In the genomic region with DNA sequence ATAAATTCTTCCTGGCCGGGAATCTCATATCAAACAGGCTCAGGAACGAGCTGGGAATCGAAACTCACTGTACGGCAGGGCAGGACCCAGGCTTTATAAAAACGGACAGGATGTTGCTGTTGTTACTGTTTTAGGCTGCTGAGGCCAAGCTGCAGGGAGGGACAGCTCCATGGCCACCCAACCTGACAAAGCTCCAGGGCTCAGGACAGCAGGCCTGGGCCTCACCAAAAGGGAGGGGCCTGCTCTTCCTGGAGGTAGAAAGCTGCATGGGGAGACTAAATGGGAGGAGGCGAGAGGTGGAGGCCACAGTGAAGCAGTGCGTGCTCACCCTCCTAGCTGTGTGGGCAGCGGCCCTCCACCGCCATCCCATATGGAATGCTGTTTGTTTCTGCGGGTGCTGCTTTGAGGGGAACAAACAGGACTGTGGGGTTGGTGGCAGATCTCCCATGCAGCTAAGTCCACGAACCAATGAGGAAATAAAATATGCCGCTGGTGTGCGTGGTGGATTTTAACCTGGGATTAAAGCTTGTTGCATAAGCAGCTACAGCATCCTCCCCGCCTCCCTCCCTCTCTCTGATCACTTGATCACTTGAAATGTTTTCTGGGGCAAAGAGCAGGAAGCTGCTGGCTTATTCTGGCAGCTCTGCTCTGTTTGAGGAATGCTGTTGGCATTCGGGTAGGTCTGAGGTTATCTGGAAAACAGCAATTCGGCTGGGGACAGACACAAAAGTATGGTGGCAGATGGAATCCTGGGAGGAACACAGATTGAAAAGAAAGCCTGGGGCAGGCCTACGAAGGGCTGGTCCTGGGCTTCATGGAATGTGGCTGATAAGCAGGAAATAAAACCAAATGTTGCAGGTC, we compare ENCODE assay signal across 1 cellular context.
TF ChIP-seq lines count a peak whose summit lies in the region.

No MANE protein-coding gene starts in this region.

TF ChIP-seq in K562, 482 proteins besides CTCF, POLR2A, EP300 and RAD21 (continued from another document and continues in another):
- TF ChIP-seq ELK3 (CRISPR knock-in tag; IDR thresholded peaks at IDR 0.05) (no peak), ZNF780A (CRISPR knock-in tag; IDR thresholded peaks at IDR 0.05) (no peak), SNAPC5 (CRISPR knock-in tag; IDR thresholded peaks at IDR 0.05) (no peak), ELK1 (CRISPR knock-in tag; IDR thresholded peaks at IDR 0.05) (no peak), BRD4 (IDR thresholded peaks at IDR 0.05) (peak; percentile 95), WHSC1 (IDR thresholded peaks at IDR 0.05; ENCODE audit: low read length) (no peak), ILK (tag; IDR thresholded peaks at IDR 0.05; ENCODE audit: borderline replicate concordance, low read depth) (no peak), SMAD4 (CRISPR knock-in tag; conservative IDR thresholded peaks at IDR 0.05) (peak; percentile 76), RHOXF2B (CRISPR knock-in tag; conservative IDR thresholded peaks at IDR 0.05) (0 out of 2 replicates have a peak, but pooled peaks have one; percentile 38), HEY1 (CRISPR knock-in tag; IDR thresholded peaks at IDR 0.05; ENCODE audit: borderline replicate concordance) (no peak), CHAMP1 (IDR thresholded peaks at IDR 0.05) (no peak), NFIX (CRISPR knock-in tag; IDR thresholded peaks at IDR 0.05; ENCODE audit: low read depth) (no peak), KDM5B (IDR thresholded peaks at IDR 0.05; ENCODE audit: insufficient replicate concordance, low read depth, low read length) (peak; percentile 85), ADNP (tag; IDR thresholded peaks at IDR 0.05) (no peak), CBX1 (IDR thresholded peaks at IDR 0.05; ENCODE audit: low read depth) (no peak), SAP30 (IDR thresholded peaks at IDR 0.05; ENCODE audit: borderline replicate concordance, insufficient read depth, low read depth, low read length, poor library complexity, severe bottlenecking) (peak; percentile 30), HNRNPUL1 (IDR thresholded peaks at IDR 0.05; ENCODE audit: low read length) (no peak), E2F8 (IDR thresholded peaks at IDR 0.05; ENCODE audit: low read depth, partially characterized antibody) (no peak), TCF7 (IDR thresholded peaks at IDR 0.05; ENCODE audit: borderline replicate concordance) (no peak), GTF2B (IDR thresholded peaks at IDR 0.05; ENCODE audit: extremely low read depth, insufficient read length) (no peak), ZNF263 (CRISPR knock-in tag; IDR thresholded peaks at IDR 0.05; ENCODE audit: borderline replicate concordance) (no peak), ZNF143 (CRISPR knock-in tag; IDR thresholded peaks at IDR 0.05) (no peak), ZFP1 (CRISPR knock-in tag; IDR thresholded peaks at IDR 0.05) (no peak), ZBTB8A (IDR thresholded peaks at IDR 0.05; ENCODE audit: partially characterized antibody) (no peak), NFE2 (IDR thresholded peaks at IDR 0.05; ENCODE audit: low read depth) (no peak), RB1 (IDR thresholded peaks at IDR 0.05; ENCODE audit: low read depth) (no peak), ELF1 (tag; IDR thresholded peaks at IDR 0.05) (peak; percentile 52), TAF1 (IDR thresholded peaks at IDR 0.05; ENCODE audit: control insufficient read depth, extremely low read depth, insufficient read depth, low read length, severe bottlenecking) (peak; percentile 63), DDX20 (tag; IDR thresholded peaks at IDR 0.05; ENCODE audit: low read depth) (no peak), ZNF766 (CRISPR knock-in tag; conservative IDR thresholded peaks at IDR 0.05) (no peak), ZNF511 (CRISPR knock-in tag; IDR thresholded peaks at IDR 0.05) (no peak), ZNF445 (CRISPR knock-in tag; IDR thresholded peaks at IDR 0.05; ENCODE audit: low read depth) (no peak), FOXA1 (IDR thresholded peaks at IDR 0.05; ENCODE audit: borderline replicate concordance) (no peak), KAT2B (IDR thresholded peaks at IDR 0.05; ENCODE audit: low read depth, low read length) (no peak), ZNF3 (CRISPR knock-in tag; IDR thresholded peaks at IDR 0.05) (no peak), LARP7 (IDR thresholded peaks at IDR 0.05) (no peak), CREB1 (IDR thresholded peaks at IDR 0.05) (no peak), CREB1 (CRISPR knock-in tag; IDR thresholded peaks at IDR 0.05) (no peak), SAFB2 (IDR thresholded peaks at IDR 0.05; ENCODE audit: borderline replicate concordance, low read depth, low read length, severe bottlenecking) (no peak), THRAP3 (IDR thresholded peaks at IDR 0.05; ENCODE audit: borderline replicate concordance) (no peak), ZNF41 (CRISPR knock-in tag; conservative IDR thresholded peaks at IDR 0.05) (no peak), NR1H2 (CRISPR knock-in tag; IDR thresholded peaks at IDR 0.05) (no peak), ZNF644 (tag; IDR thresholded peaks at IDR 0.05; ENCODE audit: low read depth) (0 out of 2 replicates have a peak, but pooled peaks have one; percentile 31), THAP7 (CRISPR knock-in tag; IDR thresholded peaks at IDR 0.05) (no peak), BRF2 (IDR thresholded peaks at IDR 0.05; ENCODE audit: borderline replicate concordance, insufficient read depth, insufficient read length) (no peak)
- TF ChIP-seq, protein P1, sequence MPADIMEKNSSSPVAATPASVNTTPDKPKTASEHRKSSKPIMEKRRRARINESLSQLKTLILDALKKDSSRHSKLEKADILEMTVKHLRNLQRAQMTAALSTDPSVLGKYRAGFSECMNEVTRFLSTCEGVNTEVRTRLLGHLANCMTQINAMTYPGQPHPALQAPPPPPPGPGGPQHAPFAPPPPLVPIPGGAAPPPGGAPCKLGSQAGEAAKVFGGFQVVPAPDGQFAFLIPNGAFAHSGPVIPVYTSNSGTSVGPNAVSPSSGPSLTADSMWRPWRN (IDR thresholded peaks at IDR 0.05; ENCODE audit: low read depth): no peak
- TF ChIP-seq, protein P2, sequence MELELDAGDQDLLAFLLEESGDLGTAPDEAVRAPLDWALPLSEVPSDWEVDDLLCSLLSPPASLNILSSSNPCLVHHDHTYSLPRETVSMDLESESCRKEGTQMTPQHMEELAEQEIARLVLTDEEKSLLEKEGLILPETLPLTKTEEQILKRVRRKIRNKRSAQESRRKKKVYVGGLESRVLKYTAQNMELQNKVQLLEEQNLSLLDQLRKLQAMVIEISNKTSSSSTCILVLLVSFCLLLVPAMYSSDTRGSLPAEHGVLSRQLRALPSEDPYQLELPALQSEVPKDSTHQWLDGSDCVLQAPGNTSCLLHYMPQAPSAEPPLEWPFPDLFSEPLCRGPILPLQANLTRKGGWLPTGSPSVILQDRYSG (tag; conservative IDR thresholded peaks at IDR 0.05; ENCODE audit: low read depth): 0 out of 2 replicates have a peak, but pooled peaks have one; percentile 49
- TF ChIP-seq, protein P3, sequence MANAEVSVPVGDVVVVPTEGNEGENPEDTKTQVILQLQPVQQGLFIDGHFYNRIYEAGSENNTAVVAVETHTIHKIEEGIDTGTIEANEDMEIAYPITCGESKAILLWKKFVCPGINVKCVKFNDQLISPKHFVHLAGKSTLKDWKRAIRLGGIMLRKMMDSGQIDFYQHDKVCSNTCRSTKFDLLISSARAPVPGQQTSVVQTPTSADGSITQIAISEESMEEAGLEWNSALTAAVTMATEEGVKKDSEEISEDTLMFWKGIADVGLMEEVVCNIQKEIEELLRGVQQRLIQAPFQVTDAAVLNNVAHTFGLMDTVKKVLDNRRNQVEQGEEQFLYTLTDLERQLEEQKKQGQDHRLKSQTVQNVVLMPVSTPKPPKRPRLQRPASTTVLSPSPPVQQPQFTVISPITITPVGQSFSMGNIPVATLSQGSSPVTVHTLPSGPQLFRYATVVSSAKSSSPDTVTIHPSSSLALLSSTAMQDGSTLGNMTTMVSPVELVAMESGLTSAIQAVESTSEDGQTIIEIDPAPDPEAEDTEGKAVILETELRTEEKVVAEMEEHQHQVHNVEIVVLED (CRISPR knock-in tag; IDR thresholded peaks at IDR 0.05): no peak
